Comparison of ENCODE assay signal across 1 cellular context in the genomic region with DNA sequence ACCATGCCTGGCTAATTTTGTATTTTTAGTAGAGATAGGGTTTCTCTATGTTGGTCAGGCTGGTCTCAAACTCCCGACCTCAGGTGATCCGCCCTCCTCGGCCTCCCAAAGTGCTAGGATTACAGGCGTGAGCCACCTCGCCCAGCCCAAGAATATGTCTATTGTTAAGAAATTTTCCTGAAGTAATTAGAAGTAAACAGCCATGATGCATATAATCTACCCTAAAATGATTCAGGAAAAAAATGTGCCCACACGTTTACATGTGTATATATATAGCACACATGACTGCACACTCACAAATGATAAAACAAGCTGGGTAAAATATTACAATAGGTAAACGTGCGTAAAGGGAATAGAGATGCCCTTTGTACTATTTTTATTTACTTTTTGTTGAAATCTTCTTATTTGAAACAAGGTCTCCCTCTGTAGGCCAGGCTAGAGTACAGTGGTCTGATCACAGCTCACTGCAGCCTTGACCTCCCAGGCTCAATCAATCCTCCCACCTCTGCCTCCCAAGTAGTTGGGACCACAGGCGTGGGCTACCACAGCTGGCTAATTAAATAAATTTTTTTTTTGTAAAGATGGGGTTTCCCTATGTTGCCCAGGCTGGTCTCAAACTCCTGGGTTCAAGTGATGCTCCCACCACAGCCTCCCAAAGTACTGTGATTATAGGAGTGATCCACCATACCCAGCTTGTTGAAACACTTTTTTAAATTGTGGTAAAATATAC.
A peak's percentile ranks its signal among the peaks of the same experiment; 100 is the strongest.
TF ChIP-seq lines count a peak whose summit lies in the region.

No MANE protein-coding gene starts in this region.

TF ChIP-seq in HepG2, 621 proteins besides CTCF, POLR2A, EP300 and RAD21 (continues in another document):
- TF ChIP-seq HOXA5 (CRISPR knock-in tag; IDR thresholded peaks at IDR 0.05): peak; percentile 61; the same call in 1 of the 2 replicates
- TF ChIP-seq RXRA (CRISPR knock-in tag; IDR thresholded peaks at IDR 0.05): peak; percentile 80; the same call in 1 of the 2 replicates
- TF ChIP-seq, protein P1, sequence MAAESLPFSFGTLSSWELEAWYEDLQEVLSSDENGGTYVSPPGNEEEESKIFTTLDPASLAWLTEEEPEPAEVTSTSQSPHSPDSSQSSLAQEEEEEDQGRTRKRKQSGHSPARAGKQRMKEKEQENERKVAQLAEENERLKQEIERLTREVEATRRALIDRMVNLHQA (CRISPR knock-in tag; IDR thresholded peaks at IDR 0.05): peak; percentile 90; the same call in 1 of the 2 replicates
- TF ChIP-seq, protein P2, sequence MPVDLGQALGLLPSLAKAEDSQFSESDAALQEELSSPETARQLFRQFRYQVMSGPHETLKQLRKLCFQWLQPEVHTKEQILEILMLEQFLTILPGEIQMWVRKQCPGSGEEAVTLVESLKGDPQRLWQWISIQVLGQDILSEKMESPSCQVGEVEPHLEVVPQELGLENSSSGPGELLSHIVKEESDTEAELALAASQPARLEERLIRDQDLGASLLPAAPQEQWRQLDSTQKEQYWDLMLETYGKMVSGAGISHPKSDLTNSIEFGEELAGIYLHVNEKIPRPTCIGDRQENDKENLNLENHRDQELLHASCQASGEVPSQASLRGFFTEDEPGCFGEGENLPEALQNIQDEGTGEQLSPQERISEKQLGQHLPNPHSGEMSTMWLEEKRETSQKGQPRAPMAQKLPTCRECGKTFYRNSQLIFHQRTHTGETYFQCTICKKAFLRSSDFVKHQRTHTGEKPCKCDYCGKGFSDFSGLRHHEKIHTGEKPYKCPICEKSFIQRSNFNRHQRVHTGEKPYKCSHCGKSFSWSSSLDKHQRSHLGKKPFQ (CRISPR knock-in tag; IDR thresholded peaks at IDR 0.05; ENCODE audit: insufficient replicate concordance): peak; percentile 73
- peak; percentile 94 for TF ChIP-seq MIXL1 (CRISPR knock-in tag; IDR thresholded peaks at IDR 0.05)
- peak; percentile 72; the same call in 1 of the 2 replicates for TF ChIP-seq ZNF383 (CRISPR knock-in tag; IDR thresholded peaks at IDR 0.05; ENCODE audit: borderline replicate concordance)
- TF ChIP-seq TBX3 (IDR thresholded peaks at IDR 0.05; ENCODE audit: borderline replicate concordance): peak; percentile 38; the same call in 1 of the 2 replicates
- peak; percentile 62 for TF ChIP-seq STAG1 (CRISPR knock-in tag; IDR thresholded peaks at IDR 0.05)
- TF ChIP-seq ZKSCAN8 (CRISPR knock-in tag; IDR thresholded peaks at IDR 0.05; ENCODE audit: borderline replicate concordance): peak; percentile 59; the same call in 1 of the 2 replicates
- TF ChIP-seq GFI1 (CRISPR knock-in tag; IDR thresholded peaks at IDR 0.05; ENCODE audit: borderline replicate concordance): peak; percentile 36; the same call in 1 of the 2 replicates
- TF ChIP-seq, protein P3, sequence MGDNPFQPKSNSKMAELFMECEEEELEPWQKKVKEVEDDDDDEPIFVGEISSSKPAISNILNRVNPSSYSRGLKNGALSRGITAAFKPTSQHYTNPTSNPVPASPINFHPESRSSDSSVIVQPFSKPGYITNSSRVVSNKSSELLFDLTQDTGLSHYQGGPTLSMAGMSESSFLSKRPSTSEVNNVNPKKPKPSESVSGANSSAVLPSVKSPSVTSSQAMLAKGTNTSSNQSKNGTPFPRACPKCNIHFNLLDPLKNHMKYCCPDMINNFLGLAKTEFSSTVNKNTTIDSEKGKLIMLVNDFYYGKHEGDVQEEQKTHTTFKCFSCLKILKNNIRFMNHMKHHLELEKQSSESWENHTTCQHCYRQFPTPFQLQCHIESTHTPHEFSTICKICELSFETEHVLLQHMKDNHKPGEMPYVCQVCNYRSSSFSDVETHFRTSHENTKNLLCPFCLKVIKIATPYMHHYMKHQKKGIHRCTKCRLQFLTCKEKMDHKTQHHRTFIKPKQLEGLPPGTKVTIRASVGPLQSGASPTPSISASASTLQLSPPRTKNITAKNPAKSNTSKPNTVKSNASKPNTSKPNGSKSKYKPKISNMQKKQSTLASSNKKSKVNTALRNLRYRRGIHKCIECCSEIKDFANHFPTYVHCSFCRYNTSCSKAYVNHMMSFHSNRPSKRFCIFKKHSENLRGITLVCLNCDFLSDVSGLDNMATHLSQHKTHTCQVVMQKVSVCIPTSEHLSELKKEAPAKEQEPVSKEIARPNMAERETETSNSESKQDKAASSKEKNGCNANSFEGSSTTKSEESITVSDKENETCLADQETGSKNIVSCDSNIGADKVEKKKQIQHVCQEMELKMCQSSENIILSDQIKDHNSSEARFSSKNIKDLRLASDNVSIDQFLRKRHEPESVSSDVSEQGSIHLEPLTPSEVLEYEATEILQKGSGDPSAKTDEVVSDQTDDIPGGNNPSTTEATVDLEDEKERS (CRISPR knock-in tag; IDR thresholded peaks at IDR 0.05): peak; percentile 98
- TF ChIP-seq, protein P4, sequence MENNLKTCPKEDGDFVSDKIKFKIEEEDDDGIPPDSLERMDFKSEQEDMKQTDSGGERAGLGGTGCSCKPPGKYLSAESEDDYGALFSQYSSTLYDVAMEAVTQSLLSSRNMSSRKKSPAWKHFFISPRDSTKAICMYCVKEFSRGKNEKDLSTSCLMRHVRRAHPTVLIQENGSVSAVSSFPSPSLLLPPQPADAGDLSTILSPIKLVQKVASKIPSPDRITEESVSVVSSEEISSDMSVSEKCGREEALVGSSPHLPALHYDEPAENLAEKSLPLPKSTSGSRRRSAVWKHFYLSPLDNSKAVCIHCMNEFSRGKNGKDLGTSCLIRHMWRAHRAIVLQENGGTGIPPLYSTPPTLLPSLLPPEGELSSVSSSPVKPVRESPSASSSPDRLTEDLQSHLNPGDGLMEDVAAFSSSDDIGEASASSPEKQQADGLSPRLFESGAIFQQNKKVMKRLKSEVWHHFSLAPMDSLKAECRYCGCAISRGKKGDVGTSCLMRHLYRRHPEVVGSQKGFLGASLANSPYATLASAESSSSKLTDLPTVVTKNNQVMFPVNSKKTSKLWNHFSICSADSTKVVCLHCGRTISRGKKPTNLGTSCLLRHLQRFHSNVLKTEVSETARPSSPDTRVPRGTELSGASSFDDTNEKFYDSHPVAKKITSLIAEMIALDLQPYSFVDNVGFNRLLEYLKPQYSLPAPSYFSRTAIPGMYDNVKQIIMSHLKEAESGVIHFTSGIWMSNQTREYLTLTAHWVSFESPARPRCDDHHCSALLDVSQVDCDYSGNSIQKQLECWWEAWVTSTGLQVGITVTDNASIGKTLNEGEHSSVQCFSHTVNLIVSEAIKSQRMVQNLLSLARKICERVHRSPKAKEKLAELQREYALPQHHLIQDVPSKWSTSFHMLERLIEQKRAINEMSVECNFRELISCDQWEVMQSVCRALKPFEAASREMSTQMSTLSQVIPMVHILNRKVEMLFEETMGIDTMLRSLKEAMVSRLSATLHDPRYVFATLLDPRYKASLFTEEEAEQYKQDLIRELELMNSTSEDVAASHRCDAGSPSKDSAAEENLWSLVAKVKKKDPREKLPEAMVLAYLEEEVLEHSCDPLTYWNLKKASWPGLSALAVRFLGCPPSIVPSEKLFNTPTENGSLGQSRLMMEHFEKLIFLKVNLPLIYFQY (CRISPR knock-in tag; IDR thresholded peaks at IDR 0.05; ENCODE audit: borderline replicate concordance): peak; percentile 47; the same call in 1 of the 2 replicates
- TF ChIP-seq CHD4 (IDR thresholded peaks at IDR 0.05; ENCODE audit: borderline replicate concordance, low read length): peak; percentile 65; the same call in 1 of the 2 replicates
- peak; percentile 69 for TF ChIP-seq FOXK2 (IDR thresholded peaks at IDR 0.05)
- peak; percentile 71 for TF ChIP-seq KDM1A (CRISPR knock-in tag; IDR thresholded peaks at IDR 0.05)
- TF ChIP-seq, protein P5, sequence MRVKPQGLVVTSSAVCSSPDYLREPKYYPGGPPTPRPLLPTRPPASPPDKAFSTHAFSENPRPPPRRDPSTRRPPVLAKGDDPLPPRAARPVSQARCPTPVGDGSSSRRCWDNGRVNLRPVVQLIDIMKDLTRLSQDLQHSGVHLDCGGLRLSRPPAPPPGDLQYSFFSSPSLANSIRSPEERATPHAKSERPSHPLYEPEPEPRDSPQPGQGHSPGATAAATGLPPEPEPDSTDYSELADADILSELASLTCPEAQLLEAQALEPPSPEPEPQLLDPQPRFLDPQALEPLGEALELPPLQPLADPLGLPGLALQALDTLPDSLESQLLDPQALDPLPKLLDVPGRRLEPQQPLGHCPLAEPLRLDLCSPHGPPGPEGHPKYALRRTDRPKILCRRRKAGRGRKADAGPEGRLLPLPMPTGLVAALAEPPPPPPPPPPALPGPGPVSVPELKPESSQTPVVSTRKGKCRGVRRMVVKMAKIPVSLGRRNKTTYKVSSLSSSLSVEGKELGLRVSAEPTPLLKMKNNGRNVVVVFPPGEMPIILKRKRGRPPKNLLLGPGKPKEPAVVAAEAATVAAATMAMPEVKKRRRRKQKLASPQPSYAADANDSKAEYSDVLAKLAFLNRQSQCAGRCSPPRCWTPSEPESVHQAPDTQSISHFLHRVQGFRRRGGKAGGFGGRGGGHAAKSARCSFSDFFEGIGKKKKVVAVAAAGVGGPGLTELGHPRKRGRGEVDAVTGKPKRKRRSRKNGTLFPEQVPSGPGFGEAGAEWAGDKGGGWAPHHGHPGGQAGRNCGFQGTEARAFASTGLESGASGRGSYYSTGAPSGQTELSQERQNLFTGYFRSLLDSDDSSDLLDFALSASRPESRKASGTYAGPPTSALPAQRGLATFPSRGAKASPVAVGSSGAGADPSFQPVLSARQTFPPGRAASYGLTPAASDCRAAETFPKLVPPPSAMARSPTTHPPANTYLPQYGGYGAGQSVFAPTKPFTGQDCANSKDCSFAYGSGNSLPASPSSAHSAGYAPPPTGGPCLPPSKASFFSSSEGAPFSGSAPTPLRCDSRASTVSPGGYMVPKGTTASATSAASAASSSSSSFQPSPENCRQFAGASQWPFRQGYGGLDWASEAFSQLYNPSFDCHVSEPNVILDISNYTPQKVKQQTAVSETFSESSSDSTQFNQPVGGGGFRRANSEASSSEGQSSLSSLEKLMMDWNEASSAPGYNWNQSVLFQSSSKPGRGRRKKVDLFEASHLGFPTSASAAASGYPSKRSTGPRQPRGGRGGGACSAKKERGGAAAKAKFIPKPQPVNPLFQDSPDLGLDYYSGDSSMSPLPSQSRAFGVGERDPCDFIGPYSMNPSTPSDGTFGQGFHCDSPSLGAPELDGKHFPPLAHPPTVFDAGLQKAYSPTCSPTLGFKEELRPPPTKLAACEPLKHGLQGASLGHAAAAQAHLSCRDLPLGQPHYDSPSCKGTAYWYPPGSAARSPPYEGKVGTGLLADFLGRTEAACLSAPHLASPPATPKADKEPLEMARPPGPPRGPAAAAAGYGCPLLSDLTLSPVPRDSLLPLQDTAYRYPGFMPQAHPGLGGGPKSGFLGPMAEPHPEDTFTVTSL (CRISPR knock-in tag; IDR thresholded peaks at IDR 0.05; ENCODE audit: borderline replicate concordance): peak; percentile 84; the same call in 1 of the 2 replicates
- 0 out of 2 replicates have a peak, but pooled peaks have one; percentile 21 for TF ChIP-seq ZNF782 (CRISPR knock-in tag; IDR thresholded peaks at IDR 0.05; ENCODE audit: borderline replicate concordance)
- TF ChIP-seq ZNF460 (CRISPR knock-in tag; IDR thresholded peaks at IDR 0.05; ENCODE audit: borderline replicate concordance): peak; percentile 83; the same call in 1 of the 2 replicates
- peak; percentile 79 for TF ChIP-seq ELF3 (CRISPR knock-in tag; IDR thresholded peaks at IDR 0.05)
- TF ChIP-seq FOXP1 (IDR thresholded peaks at IDR 0.05): peak; percentile 34; the same call in 1 of the 2 replicates
- TF ChIP-seq FOXP1 (CRISPR knock-in tag; IDR thresholded peaks at IDR 0.05): peak; percentile 83
- TF ChIP-seq ZNF644 (CRISPR knock-in tag; IDR thresholded peaks at IDR 0.05; ENCODE audit: low read depth): peak; percentile 44; the same call in 1 of the 2 replicates
- peak; percentile 59; the same call in 1 of the 2 replicates for TF ChIP-seq ZNF337 (CRISPR knock-in tag; IDR thresholded peaks at IDR 0.05; ENCODE audit: borderline replicate concordance, low read depth)
- peak; percentile 78 to 92 for TF ChIP-seq NR2F1 (CRISPR knock-in tag; IDR thresholded peaks at IDR 0.05)
- 0 out of 2 replicates have a peak, but pooled peaks have one; percentile 13 for TF ChIP-seq FOXC1 (CRISPR knock-in tag; IDR thresholded peaks at IDR 0.05; ENCODE audit: borderline replicate concordance)
- peak; percentile 82 for TF ChIP-seq ZMYM4 (CRISPR knock-in tag; IDR thresholded peaks at IDR 0.05)
- peak; percentile 41 for TF ChIP-seq PHF5A (CRISPR knock-in tag; IDR thresholded peaks at IDR 0.05; ENCODE audit: low read depth, unreplicated experiment)
- 0 out of 2 replicates have a peak, but pooled peaks have one; percentile 62 for TF ChIP-seq ESRRA (CRISPR knock-in tag; IDR thresholded peaks at IDR 0.05; ENCODE audit: low read depth)
- peak; percentile 50; the same call in 1 of the 2 replicates for TF ChIP-seq ZNF629 (CRISPR knock-in tag; conservative IDR thresholded peaks at IDR 0.05)
- TF ChIP-seq SOX13 (IDR thresholded peaks at IDR 0.05): peak; percentile 53
- TF ChIP-seq SOX13 (CRISPR knock-in tag; conservative IDR thresholded peaks at IDR 0.05 in 1 of 2, IDR thresholded peaks at IDR 0.05 in 1 of 2): peak in 1 of 2 experiments; percentile 95; a peak in 2 of 4 replicates
- TF ChIP-seq NCOA2 (CRISPR knock-in tag; IDR thresholded peaks at IDR 0.05): peak; percentile 83
- peak; percentile 92 for TF ChIP-seq ZMYM3 (CRISPR knock-in tag; IDR thresholded peaks at IDR 0.05)
- 0 out of 2 replicates have a peak, but pooled peaks have one; percentile 18 for TF ChIP-seq ZNF552 (CRISPR knock-in tag; IDR thresholded peaks at IDR 0.05; ENCODE audit: borderline replicate concordance)
- TF ChIP-seq, protein P6, sequence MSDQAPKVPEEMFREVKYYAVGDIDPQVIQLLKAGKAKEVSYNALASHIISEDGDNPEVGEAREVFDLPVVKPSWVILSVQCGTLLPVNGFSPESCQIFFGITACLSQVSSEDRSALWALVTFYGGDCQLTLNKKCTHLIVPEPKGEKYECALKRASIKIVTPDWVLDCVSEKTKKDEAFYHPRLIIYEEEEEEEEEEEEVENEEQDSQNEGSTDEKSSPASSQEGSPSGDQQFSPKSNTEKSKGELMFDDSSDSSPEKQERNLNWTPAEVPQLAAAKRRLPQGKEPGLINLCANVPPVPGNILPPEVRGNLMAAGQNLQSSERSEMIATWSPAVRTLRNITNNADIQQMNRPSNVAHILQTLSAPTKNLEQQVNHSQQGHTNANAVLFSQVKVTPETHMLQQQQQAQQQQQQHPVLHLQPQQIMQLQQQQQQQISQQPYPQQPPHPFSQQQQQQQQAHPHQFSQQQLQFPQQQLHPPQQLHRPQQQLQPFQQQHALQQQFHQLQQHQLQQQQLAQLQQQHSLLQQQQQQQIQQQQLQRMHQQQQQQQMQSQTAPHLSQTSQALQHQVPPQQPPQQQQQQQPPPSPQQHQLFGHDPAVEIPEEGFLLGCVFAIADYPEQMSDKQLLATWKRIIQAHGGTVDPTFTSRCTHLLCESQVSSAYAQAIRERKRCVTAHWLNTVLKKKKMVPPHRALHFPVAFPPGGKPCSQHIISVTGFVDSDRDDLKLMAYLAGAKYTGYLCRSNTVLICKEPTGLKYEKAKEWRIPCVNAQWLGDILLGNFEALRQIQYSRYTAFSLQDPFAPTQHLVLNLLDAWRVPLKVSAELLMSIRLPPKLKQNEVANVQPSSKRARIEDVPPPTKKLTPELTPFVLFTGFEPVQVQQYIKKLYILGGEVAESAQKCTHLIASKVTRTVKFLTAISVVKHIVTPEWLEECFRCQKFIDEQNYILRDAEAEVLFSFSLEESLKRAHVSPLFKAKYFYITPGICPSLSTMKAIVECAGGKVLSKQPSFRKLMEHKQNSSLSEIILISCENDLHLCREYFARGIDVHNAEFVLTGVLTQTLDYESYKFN (CRISPR knock-in tag; conservative IDR thresholded peaks at IDR 0.05): peak; percentile 95
- peak; percentile 71 for TF ChIP-seq HDAC1 (CRISPR knock-in tag; IDR thresholded peaks at IDR 0.05)
